In genomic region chr22:21621891-21622623, GRCh38 we compare ENCODE assay signal across 10 cellular contexts. TPM values are rescaled to one million over a fixed set of nuclear protein-coding genes. Genes with fewer than 3 reads are reported as not detected.
A peak's percentile ranks its signal among the peaks of the same experiment; 100 is the strongest.
DNase-seq lines count a peak whose midpoint lies in the region; ATAC-seq and TF ChIP-seq lines count a peak whose summit lies in the region.
"Had no signal": no experiment of that assay in that cellular context is flagged by ENCODE, and none has a peak within 500 bp of the region (broad histone marks: within the 10 kb centered on the region; RNA-seq: fewer than 3 reads in every experiment).

No MANE protein-coding gene starts in this region.

- H3K9ac ChIP-seq in HCT116 (ENCODE audit: low read length) (no peak overlapping the region), PC-3 (ENCODE audit: low read length) (no peak overlapping the region), endodermal cell (ENCODE audit: extremely low read depth, low read length, poor library complexity, severe bottlenecking) (no peak overlapping the region)

- no peaks in the 10 kb centered on the region for H3K9me3 Mint-ChIP-seq in endodermal cell
- H3K9me3 Mint-ChIP-seq in progenitor cell of endocrine pancreas (ENCODE audit: low read depth) = no peaks in the 10 kb centered on the region

- intact Hi-C loops in HCT116 (cut with micrococcal nuclease) = no loop called here
- intact Hi-C loops in PC-3 (cut with micrococcal nuclease) = no loop called here

- H3K27ac Mint-ChIP-seq in endodermal cell (no peak overlapping the region), progenitor cell of endocrine pancreas (peak overlapping the region; percentile 64)

- no peaks in the 10 kb centered on the region for H3K27me3 ChIP-seq in HCT116 (ENCODE audit: insufficient read depth, low read length)
- no peaks in the 10 kb centered on the region for H3K27me3 ChIP-seq in PC-3 (ENCODE audit: low read length)
- H3K27me3 ChIP-seq in endodermal cell (ENCODE audit: control insufficient read depth, insufficient read depth, low read length, poor library complexity, severe bottlenecking) = no peaks in the 10 kb centered on the region

- H3K36me3 ChIP-seq in HCT116 (ENCODE audit: control insufficient read depth in 1 of 2, insufficient read depth in 2 of 2, low read length in 2 of 2) (peaks cover 0 to 19% of the 10 kb centered on the region in 2 experiments; a peak in 1 of 4 replicates), PC-3 (ENCODE audit: low read depth, low read length) (peaks cover 4% of the 10 kb centered on the region; the same call in 1 of the 2 replicates), endodermal cell (ENCODE audit: control insufficient read depth, insufficient read depth, low read length) (peaks cover 51% of the 10 kb centered on the region)

- no peaks in the 10 kb centered on the region for H3K4me1 Mint-ChIP-seq in endodermal cell
- H3K4me1 Mint-ChIP-seq in progenitor cell of endocrine pancreas (ENCODE audit: low read depth) = no peaks in the 10 kb centered on the region

- H3K9me3 ChIP-seq in HCT116 (ENCODE audit: control insufficient read depth in 1 of 2, insufficient read depth in 1 of 2, low read depth in 1 of 2, low read length in 2 of 2) (no peaks in the 10 kb centered on the region), PC-3 (ENCODE audit: low read length) (no peaks in the 10 kb centered on the region), endodermal cell (ENCODE audit: control insufficient read depth, low read length) (no peaks in the 10 kb centered on the region)

- H3K27me3 Mint-ChIP-seq in endodermal cell (ENCODE audit: insufficient read depth) = no peaks in the 10 kb centered on the region
- no peaks in the 10 kb centered on the region for H3K27me3 Mint-ChIP-seq in progenitor cell of endocrine pancreas

- RAD21 ChIA-PET in HCT116 (lab: Charles Lee; ENCODE audit: low non-redundant PET in 1 of 2, low total read pairs in 2 of 2, uncharacterized antibody in 2 of 2, unreplicated experiment in 2 of 2) = no interaction called here

- H3K27ac ChIP-seq in HCT116 (ENCODE audit: low read depth, low read length) (no peak overlapping the region), PC-3 (ENCODE audit: low read length) (no peak overlapping the region), endodermal cell (ENCODE audit: low read depth, low read length) (peak overlapping the region; percentile 11)

- TF ChIP-seq CTCF in HCT116 (IDR thresholded peaks at IDR 0.05 in 2 of 3, conservative IDR thresholded peaks at IDR 0.05 in 1 of 3; ENCODE audit: borderline replicate concordance in 1 of 3, insufficient read depth in 1 of 3, low read depth in 2 of 3, low read length in 2 of 3) (no peak), PC-3 (conservative IDR thresholded peaks at IDR 0.05; ENCODE audit: low read depth, low read length) (no peak), endodermal cell (conservative IDR thresholded peaks at IDR 0.05) (no peak), progenitor cell of endocrine pancreas (IDR thresholded peaks at IDR 0.05; ENCODE audit: unreplicated experiment) (no peak)

- H3F3A ChIP-seq in PC-3 (ENCODE audit: low read length, unreplicated experiment) = no peaks in the 10 kb centered on the region

- no peak overlapping the region for H2AFZ ChIP-seq in HCT116 (ENCODE audit: low read depth, low read length, poor library complexity, severe bottlenecking)
- H2AFZ ChIP-seq in PC-3 (ENCODE audit: low read length) = no peak overlapping the region

- ATAC-seq in HCT116 (no peak), PC-3 (peak; percentile 25)

- H3K9me2 ChIP-seq in HCT116 (ENCODE audit: insufficient read depth) = no peaks in the 10 kb centered on the region
- H3K9me2 ChIP-seq in PC-3 (replicated peaks; ENCODE audit: low read length) = no peaks in the 10 kb centered on the region

- H3K79me2 ChIP-seq in HCT116 (ENCODE audit: insufficient read depth, low read length) = peaks cover 74% of the 10 kb centered on the region
- peaks cover 58% of the 10 kb centered on the region for H3K79me2 ChIP-seq in PC-3 (ENCODE audit: low read length)

- no peak overlapping the region for H3K4me3 Mint-ChIP-seq in endodermal cell
- no peak overlapping the region for H3K4me3 Mint-ChIP-seq in progenitor cell of endocrine pancreas (ENCODE audit: low read depth)

- no peak for TF ChIP-seq POLR2A in HCT116 (IDR thresholded peaks at IDR 0.05; ENCODE audit: borderline replicate concordance, extremely low read depth, insufficient read depth, insufficient read length)

- H3K4me1 ChIP-seq in HCT116 (ENCODE audit: control insufficient read depth in 1 of 2, insufficient read depth in 2 of 2, low read length in 2 of 2) = peaks cover 0 to 7% of the 10 kb centered on the region in 2 experiments; a peak in 2 of 4 replicates
- H3K4me1 ChIP-seq in PC-3 (ENCODE audit: insufficient read depth, low read length) = no peaks in the 10 kb centered on the region
- no peaks in the 10 kb centered on the region for H3K4me1 ChIP-seq in endodermal cell (ENCODE audit: control insufficient read depth, insufficient read depth, low read length)

- 95 to 97% methylated on average over 6 to 9 of the region's 11 CpGs for WGBS in endodermal cell (ENCODE audit: insufficient coverage in 1 of 2, insufficient read length in 1 of 2), 2 experiments

- H4K20me1 ChIP-seq in HCT116 (ENCODE audit: insufficient read depth) (no peaks in the 10 kb centered on the region), PC-3 (ENCODE audit: low read length) (peaks cover 5% of the 10 kb centered on the region; the same call in 1 of the 2 replicates)

- TF ChIP-seq RAD21 in HCT116 (IDR thresholded peaks at IDR 0.05; ENCODE audit: low read depth) = no peak

- no peak overlapping the region for H3K4me3 ChIP-seq in HCT116 (replicated peaks in 1 of 2; ENCODE audit: low read depth in 1 of 2, low read length in 2 of 2)
- no peak overlapping the region for H3K4me3 ChIP-seq in PC-3 (ENCODE audit: low read length)
- no peak overlapping the region for H3K4me3 ChIP-seq in endodermal cell (ENCODE audit: low read length)

- BruUV-seq in HCT116 (replicated peaks; lab: Mats Ljungman, UMichigan) (TSS peak; percentile 24), PC-3 (replicated peaks; lab: Mats Ljungman, UMichigan) (TSS peak; percentile 20)

- peaks cover 30% of the 10 kb centered on the region for H3K36me3 Mint-ChIP-seq in endodermal cell (ENCODE audit: low read depth)
- peaks cover 8% of the 10 kb centered on the region for H3K36me3 Mint-ChIP-seq in progenitor cell of endocrine pancreas (ENCODE audit: insufficient read depth)

- POLR2A ChIA-PET in HCT116 (lab: Charles Lee) (interaction anchor here (0.9 kb wide), 1 partner anchor 20 kb away, joined by 3 read pairs; the partner anchor contains the start of gene SDF2L1), PC-3 (lab: Charles Lee; ENCODE audit: unreplicated experiment) (no interaction called here)

- no peak for DNase-seq in HCT116 (ENCODE audit: low read depth, low spot score)
- DNase-seq in PC-3 = no peak
- no peak for DNase-seq in endodermal cell
- DNase-seq in progenitor cell of endocrine pancreas (ENCODE audit: low spot score, unreplicated experiment) = no peak
- DNase-seq in NCI-H82 (lab: John Stamatoyannopoulos, UW) = no peak
- no peak for DNase-seq in NCI-H2029 treated with DMSO at 0.1 percent for 48 hours (lab: John Stamatoyannopoulos, UW)
- DNase-seq in stimulated activated CD4-positive, alpha-beta T cell treated with anti-CD3 and anti-CD28 coated beads, Interleukin-15, amount 100 ng/mL, for 24 hours = no peak
- DNase-seq: central memory CD4-positive, alpha-beta T cell; GDM1; NCI-H146 had no signal

- H3K4me2 ChIP-seq in HCT116 (ENCODE audit: low read length) = no peak overlapping the region
- no peak overlapping the region for H3K4me2 ChIP-seq in PC-3 (ENCODE audit: low read length)

- CTCF ChIA-PET in HCT116 (lab: Charles Lee) (interaction anchor here (1.1 to 3.2 kb wide), 2 partner anchors 20 to 25 kb away, joined by 3 to 16 read pairs; partner anchors contain the start of gene SDF2L1), PC-3 (lab: Charles Lee) (no interaction called here)

TF ChIP-seq in HCT116, 20 proteins besides CTCF, POLR2A, EP300 and RAD21:
- no peak for TF ChIP-seq EZH2 (IDR thresholded peaks at IDR 0.05)

RNA-seq across cellular contexts. Expression of gene YDJC, which starts 7.8 kb away (rescaled TPM):
- 78.3 TPM for total RNA-seq in HCT116 (2021; ENCODE audit: unreplicated experiment)
- polyA plus RNA-seq in HCT116 (2012) = 65.4 and 68.8 TPM in 2 replicates
- total RNA-seq in PC-3 (2014; rRNA removed) = 79.4 and 122 TPM in 2 replicates
- total RNA-seq in endodermal cell = 10 to 100 TPM; 16.4 to 19.9 TPM
- polyA plus RNA-seq in endodermal cell (2013, experiment 1 of 2) = 11.6 TPM
- 11.3 TPM for polyA plus RNA-seq in endodermal cell (2013, experiment 2 of 2)
- 19.0 and 21.4 TPM in 2 replicates for total RNA-seq in progenitor cell of endocrine pancreas

RNA-seq across cellular contexts. Expression of gene CCDC116, which starts 10.5 kb away (rescaled TPM):
- 0.66 TPM for total RNA-seq in HCT116 (2021; ENCODE audit: unreplicated experiment)
- polyA plus RNA-seq in HCT116 (2012) = 0.19 and 0.40 TPM in 2 replicates
- total RNA-seq in PC-3 (2014; rRNA removed) = not detected in 2 replicates
- total RNA-seq in endodermal cell = under 1 TPM; 0.46 to 0.84 TPM
- 0.53 TPM for polyA plus RNA-seq in endodermal cell (2013, experiment 1 of 2)
- 0.41 TPM for polyA plus RNA-seq in endodermal cell (2013, experiment 2 of 2)
- total RNA-seq in progenitor cell of endocrine pancreas = 1.3 and 1.4 TPM in 2 replicates

RNA-seq across cellular contexts. Expression of gene SDF2L1, which starts 20.0 kb away (rescaled TPM):
- total RNA-seq in HCT116 (2021; ENCODE audit: unreplicated experiment) = 86.2 TPM
- polyA plus RNA-seq in HCT116 (2012) = 66.8 and 101 TPM in 2 replicates
- total RNA-seq in PC-3 (2014; rRNA removed) = 180 and 214 TPM in 2 replicates
- 10 to 100 TPM; 30.3 to 61.4 TPM for total RNA-seq in endodermal cell
- polyA plus RNA-seq in endodermal cell (2013, experiment 1 of 2) = 17.6 TPM
- 20.9 TPM for polyA plus RNA-seq in endodermal cell (2013, experiment 2 of 2)
- total RNA-seq in progenitor cell of endocrine pancreas = 27.0 and 28.2 TPM in 2 replicates

RNA-seq across cellular contexts. Expression of gene PPIL2, which starts 43.8 kb away (rescaled TPM):
- total RNA-seq in HCT116 (2021; ENCODE audit: unreplicated experiment) = 46.1 TPM
- polyA plus RNA-seq in HCT116 (2012) = 34.7 and 35.2 TPM in 2 replicates
- 32.3 and 33.7 TPM in 2 replicates for total RNA-seq in PC-3 (2014; rRNA removed)
- 10 to 100 TPM; 39.9 to 41.2 TPM for total RNA-seq in endodermal cell
- 39.4 TPM for polyA plus RNA-seq in endodermal cell (2013, experiment 1 of 2)
- polyA plus RNA-seq in endodermal cell (2013, experiment 2 of 2) = 35.8 TPM
- 46.7 and 49.2 TPM in 2 replicates for total RNA-seq in progenitor cell of endocrine pancreas

RNA-seq across cellular contexts. Expression of gene UBE2L3, which starts 54.5 kb away (rescaled TPM):
- total RNA-seq in HCT116 (2021; ENCODE audit: unreplicated experiment) (55.6 TPM), PC-3 (2014; rRNA removed) (50.7 and 72.0 TPM in 2 replicates), endodermal cell (10 to 100 TPM; 74.6 to 79.4 TPM), progenitor cell of endocrine pancreas (64.6 and 67.4 TPM in 2 replicates)
- polyA plus RNA-seq in HCT116 (2012) = 27.8 and 39.1 TPM in 2 replicates
- 89.9 TPM for polyA plus RNA-seq in endodermal cell (2013, experiment 1 of 2)
- 90.0 TPM for polyA plus RNA-seq in endodermal cell (2013, experiment 2 of 2)
